In genomic region chr4:185142911-185143595, GRCh38 we compare ENCODE assay signal across 8 cellular contexts. TPM values are rescaled to one million over a fixed set of nuclear protein-coding genes. Genes with fewer than 3 reads are reported as not detected.
DNase-seq lines count a peak whose midpoint lies in the region; ATAC-seq, FAIRE-seq and TF ChIP-seq lines count a peak whose summit lies in the region.

SLC25A4 (plus strand) TSS chr4:185143266; CDS start chr4:185143373, 107 bp downstream.

- CTCF ChIA-PET in HepG2 (lab: Yijun Ruan, JAX; ENCODE audit: low intra/inter-chr PET ratio, low total read pairs), result no interaction called here

- DNase-seq in AG08395 (ENCODE audit: low spot score), result peak; percentile 89
- peak; percentile 61 for DNase-seq in NCI-H345 treated with DMSO at 0.1 percent for 48 hours (lab: John Stamatoyannopoulos, UW; ENCODE audit: unreplicated experiment)
- DNase-seq in activated CD4-positive, alpha-beta T cell treated with anti-CD3 and anti-CD28 coated beads, Interleukin-2, amount 50 U/mL, for 1 hour, result peak; percentile 78
- DNase-seq in dedifferentiated amniotic fluid mesenchymal stem cell (ENCODE audit: extremely low spot score), result peak; percentile 55
- DNase-seq in HepG2 (ENCODE audit: low spot score), result peak; percentile 77
- DNase-seq in stimulated activated CD4-positive, alpha-beta T cell treated with anti-CD3 and anti-CD28 coated beads, Interleukin-4, amount 100 ng/mL, for 24 hours, result peak; percentile 82

- TF ChIP-seq RAD21 in HepG2 (CRISPR knock-in tag; IDR thresholded peaks at IDR 0.05), result peak; percentile 12

- 0% methylated on average over 2 of the region's 87 CpGs for WGBS in HepG2 (ENCODE audit: low lambda C conversion rate)

- H3K4me1 ChIP-seq in HepG2 (ENCODE audit: insufficient read depth, low read length), result peaks cover 34% of the 10 kb centered on the region

- peak within 1 kb of the TSS; percentile 39 for H2AFZ ChIP-seq in HepG2 (ENCODE audit: low read length)

- intact Hi-C loops in HepG2 (cut with micrococcal nuclease; ENCODE audit: unreplicated experiment), result loop anchor here (5.0 kb wide), 1 partner anchor 59 kb away; the partner anchor contains the start of gene CFAP97

- H3K9ac ChIP-seq in HepG2 (ENCODE audit: insufficient read depth, low read depth, low read length), result peak within 1 kb of the TSS; percentile 78

- peak; percentile 95 to 98 for TF ChIP-seq POLR2A in HepG2 (IDR thresholded peaks at IDR 0.05; ENCODE audit: insufficient read depth in 1 of 2, low read depth in 2 of 2, low read length in 2 of 2)

- peak; percentile 50 for FAIRE-seq in HepG2 (lab: Jason Lieb, UNC)

- peak within 1 kb of the TSS; percentile 91 for H3K4me2 ChIP-seq in HepG2 (ENCODE audit: low read depth, low read length)

- peak; percentile 57; the same call in 1 of the 2 replicates for TF ChIP-seq CTCF in HepG2 (CRISPR knock-in tag; IDR thresholded peaks at IDR 0.05)

- peak in 1 of 2 experiments; percentile 39; a peak in 1 of 4 replicates for TF ChIP-seq EP300 in HepG2 (IDR thresholded peaks at IDR 0.05; ENCODE audit: low read depth in 2 of 2, low read length in 2 of 2)
- no peak; the same call in 1 of the 2 replicates for TF ChIP-seq EP300 in HepG2 (CRISPR knock-in tag; IDR thresholded peaks at IDR 0.05; ENCODE audit: borderline replicate concordance)

- H3K27ac ChIP-seq in HepG2 (ENCODE audit: extremely low read length, insufficient read depth, low read length), result peak within 1 kb of the TSS; percentile 70

- POLR2A ChIA-PET in HepG2 (lab: Yijun Ruan, JAX), result interaction anchor here (0.7 to 2.4 kb wide), 11 partner anchors 9 to 410 kb away, joined by 3 to 16 read pairs (median 4); partner anchors contain the start of gene CENPU

- H4K20me1 ChIP-seq in HepG2 (ENCODE audit: insufficient read depth, low read length), result peaks cover 6% of the 10 kb centered on the region; the same call in 1 of the 2 replicates

- ATAC-seq in GM18861 (IDR thresholded peaks at IDR 0.05; ENCODE audit: unreplicated experiment) (peak; percentile 88), HG03097 (IDR thresholded peaks at IDR 0.05; ENCODE audit: low FRiP score, unreplicated experiment) (peak; percentile 95), HepG2 (peak; percentile 91)

- H3K36me3 ChIP-seq in HepG2 (replicated peaks in 1 of 2; ENCODE audit: control insufficient read depth in 1 of 2, insufficient read depth in 2 of 2, low read length in 2 of 2), result peaks cover 0 to 22% of the 10 kb centered on the region in 2 experiments; a peak in 4 of 5 replicates

- BruUV-seq in HepG2 (replicated peaks; lab: Mats Ljungman, UMichigan), result no TSS peak

- peaks cover 0 to 5% of the 10 kb centered on the region in 2 experiments; a peak in 2 of 5 replicates for H3K27me3 ChIP-seq in HepG2 (ENCODE audit: control insufficient read depth in 1 of 2, insufficient read depth in 2 of 2, low read length in 2 of 2)

- H3K4me3 ChIP-seq in HepG2 (replicated peaks in 1 of 3; ENCODE audit: insufficient read depth in 1 of 3, low read depth in 2 of 3, low read length in 3 of 3), result peak within 1 kb of the TSS; percentile 75 to 81 (median 79)

- in situ Hi-C loops in HepG2 (cut with HindIII; ENCODE audit: extremely low pct_ligation_motif_present, low pct_unique_long_range_greater_than_20kb), result no loop called here

- peaks cover 13% of the 10 kb centered on the region for H3K79me2 ChIP-seq in HepG2 (ENCODE audit: insufficient read depth, low read length)

- H3K9me3 ChIP-seq in HepG2 (ENCODE audit: low read length), result no peaks in the 10 kb centered on the region

TF ChIP-seq in HepG2, 621 proteins besides CTCF, POLR2A, EP300 and RAD21 (continues in another document):
- TF ChIP-seq FOXC1 (CRISPR knock-in tag; IDR thresholded peaks at IDR 0.05; ENCODE audit: borderline replicate concordance), result peak; percentile 91
- peak; percentile 90; the same call in 1 of the 2 replicates for TF ChIP-seq TBP (CRISPR knock-in tag; IDR thresholded peaks at IDR 0.05)
- peak; percentile 63; the same call in 1 of the 2 replicates for TF ChIP-seq ZNF501 (CRISPR knock-in tag; IDR thresholded peaks at IDR 0.05)
- TF ChIP-seq GRHL1 (CRISPR knock-in tag; conservative IDR thresholded peaks at IDR 0.05), result no peak
- no peak for TF ChIP-seq ZNF577 (CRISPR knock-in tag; IDR thresholded peaks at IDR 0.05; ENCODE audit: borderline replicate concordance, low read depth)
- TF ChIP-seq SYNCRIP (IDR thresholded peaks at IDR 0.05; ENCODE audit: insufficient read depth, low read depth, low read length), result no peak
- TF ChIP-seq CREB3 (CRISPR knock-in tag; IDR thresholded peaks at IDR 0.05), result peak; percentile 31; the same call in 1 of the 2 replicates
- no peak for TF ChIP-seq ZNF672 (CRISPR knock-in tag; IDR thresholded peaks at IDR 0.05)
- no peak; the same call in 1 of the 2 replicates for TF ChIP-seq WIZ (CRISPR knock-in tag; IDR thresholded peaks at IDR 0.05)
- TF ChIP-seq PPARG (CRISPR knock-in tag; conservative IDR thresholded peaks at IDR 0.05), result 0 out of 2 replicates have a peak, but pooled peaks have one; percentile 64
- TF ChIP-seq ZNF138 (CRISPR knock-in tag; IDR thresholded peaks at IDR 0.05; ENCODE audit: low read depth), result no peak
- TF ChIP-seq ZFP91 (CRISPR knock-in tag; IDR thresholded peaks at IDR 0.05; ENCODE audit: borderline replicate concordance), result peak; percentile 97

RNA-seq across cellular contexts. Expression of gene SLC25A4, which starts in this region (rescaled TPM):
- total RNA-seq in HepG2 (2016; rRNA removed; fragmentation: Illumina TruSeq; extraction: Trizol), result 42.1 and 48.7 TPM in 2 replicates
- 8.2 and 8.9 TPM in 2 replicates for total RNA-seq in HepG2 (2016; cell fraction: cytosol; rRNA removed; fragmentation: Illumina TruSeq; extraction: Trizol; ENCODE audit: low read depth)
- total RNA-seq in HepG2 (2016; cell fraction: insoluble cytoplasmic fraction; rRNA removed; fragmentation: Illumina TruSeq; extraction: Trizol), result 40.6 and 49.4 TPM in 2 replicates
- 18.7 and 22.7 TPM in 2 replicates for total RNA-seq in HepG2 (2016; cell fraction: membrane; rRNA removed; fragmentation: Illumina TruSeq; extraction: Trizol)
- total RNA-seq in HepG2 (2016; cell fraction: nucleus; rRNA removed; fragmentation: Illumina TruSeq; extraction: Trizol), result 17.1 TPM in 2 replicates
- 28.7 and 30.3 TPM in 2 replicates for polyA plus RNA-seq in HepG2 (2011; rRNA removed)
- 22.8 and 25.8 TPM in 2 replicates for polyA plus RNA-seq in HepG2 (2011; cell fraction: cytosol; rRNA removed)
- 45.0 and 49.3 TPM in 2 replicates for polyA plus RNA-seq in HepG2 (2011; cell fraction: nucleus; rRNA removed)
- 19.3 and 20.6 TPM in 2 replicates for polyA plus RNA-seq in HepG2 (2012)
- polyA plus RNA-seq in HepG2 (2016; cell fraction: cytosol; fragmentation: Illumina TruSeq; extraction: Trizol; ENCODE audit: low read depth), result 8.9 and 13.1 TPM in 2 replicates
- polyA plus RNA-seq in HepG2 (2016; cell fraction: insoluble cytoplasmic fraction; fragmentation: Illumina TruSeq; extraction: Trizol; ENCODE audit: low read depth), result 53.7 and 53.8 TPM in 2 replicates
- 13.8 and 19.5 TPM in 2 replicates for polyA plus RNA-seq in HepG2 (2016; cell fraction: membrane; fragmentation: Illumina TruSeq; extraction: Trizol; ENCODE audit: low read depth)
- 31.2 and 32.5 TPM in 2 replicates for polyA plus RNA-seq in HepG2 (2016; cell fraction: nucleus; fragmentation: Illumina TruSeq; extraction: Trizol; ENCODE audit: insufficient read depth, low read depth)
- 19.1 and 23.5 TPM in 2 replicates for polyA minus RNA-seq in HepG2 (2011; rRNA and poly(A)+ RNA removed; ENCODE audit: low replicate concordance)
- 8.8 and 12.7 TPM in 2 replicates for polyA minus RNA-seq in HepG2 (2011; cell fraction: cytosol; rRNA and poly(A)+ RNA removed)
- polyA minus RNA-seq in HepG2 (2011; cell fraction: nucleus; rRNA and poly(A)+ RNA removed), result 12.7 and 16.2 TPM in 2 replicates

Comparison
In these comparisons a context has a peak if more than half of its experiments do, and no peak if none do; other contexts are left out.
1. Peak in every context shown above with its lines: DNase-seq, ATAC-seq, H3K4me3 ChIP-seq and H3K27ac ChIP-seq.